Comparison of ENCODE assay signal across 8 cellular contexts in the genomic region with DNA sequence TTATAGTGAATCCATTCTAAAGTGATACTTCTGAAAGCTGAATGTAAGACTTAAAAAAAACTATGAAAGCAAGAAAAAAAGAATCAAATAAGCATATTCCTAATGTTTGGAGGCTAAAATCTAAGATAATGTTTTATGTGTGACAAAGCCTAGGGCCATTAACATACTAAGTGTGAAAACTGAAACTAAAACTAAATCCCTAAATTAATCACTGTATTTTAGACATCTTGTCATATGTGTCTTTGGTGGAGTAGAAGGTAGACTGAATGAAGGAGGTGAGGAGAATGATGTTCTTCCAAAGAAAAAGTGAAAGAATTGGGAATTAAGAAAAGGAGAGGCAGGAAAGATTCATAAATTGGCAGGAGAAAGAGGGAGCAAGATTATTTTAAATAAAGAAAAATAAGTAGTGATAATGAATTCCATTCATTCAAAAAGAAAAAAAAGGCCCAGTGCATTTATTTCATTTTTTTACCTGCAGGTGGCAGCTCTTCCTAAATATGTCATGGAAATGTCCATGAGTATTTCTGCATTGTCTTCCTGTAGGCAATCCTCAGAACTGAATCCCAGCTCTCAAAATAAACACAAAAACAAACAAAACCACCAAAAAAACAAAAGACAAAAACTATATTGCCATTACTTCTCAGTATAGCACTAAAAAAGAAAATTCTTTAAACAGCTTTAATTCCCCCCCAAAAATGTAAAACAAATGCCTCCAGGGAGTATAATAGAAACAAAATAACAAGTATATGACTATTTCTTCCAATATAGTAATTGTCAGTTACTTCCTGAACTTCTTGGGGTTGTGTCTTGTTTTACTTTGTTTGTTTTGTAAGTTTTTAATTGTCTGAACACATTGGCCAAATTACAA. TPM values are rescaled to one million over a fixed set of nuclear protein-coding genes. Genes with fewer than 3 reads are reported as not detected.
DNase-seq lines count a peak whose midpoint lies in the region; ATAC-seq and FAIRE-seq lines count a peak whose summit lies in the region.

No MANE protein-coding gene starts in this region.

- no peak overlapping the region for H3K4me3 Mint-ChIP-seq in T-helper 2 cell treated with Interferon-gamma antibody and Interleukin-4, amounts not matched to agents 5 μg/mL and 100 μg/mL, for 36 hours

- peaks cover 5% of the 10 kb centered on the region for H3K27me3 Mint-ChIP-seq in T-helper 2 cell treated with Interferon-gamma antibody and Interleukin-4, amounts not matched to agents 5 μg/mL and 100 μg/mL, for 36 hours (ENCODE audit: low read depth)

- peak; percentile 98 for FAIRE-seq in islet of Langerhans (lab: Jason Lieb, UNC)

- no peaks in the 10 kb centered on the region for H3K36me3 Mint-ChIP-seq in T-helper 2 cell treated with Interferon-gamma antibody and Interleukin-4, amounts not matched to agents 5 μg/mL and 100 μg/mL, for 36 hours (ENCODE audit: low read depth)

- peak; percentile 67 for ATAC-seq in HG03432 (IDR thresholded peaks at IDR 0.05; ENCODE audit: unreplicated experiment)
- ATAC-seq in HG03457 (IDR thresholded peaks at IDR 0.05; ENCODE audit: unreplicated experiment): no peak

- DNase-seq in NCI-H1417 (lab: John Stamatoyannopoulos, UW): peak; percentile 10 to 58 (median 19)
- no peak for DNase-seq in NCI-H1417 treated with DMSO at 0.1 percent for 48 hours (lab: John Stamatoyannopoulos, UW)
- DNase-seq in T-helper 2 cell treated with Interferon-gamma antibody and Interleukin-4, amounts not matched to agents 5 μg/mL and 100 μg/mL, for 36 hours (ENCODE audit: low spot score): no peak
- DNase-seq in posterior vena cava (ENCODE audit: low spot score): no peak
- no peak for DNase-seq in occipital lobe (lab: John Stamatoyannopoulos, UW)

- peaks cover 8% of the 10 kb centered on the region for H3K4me1 Mint-ChIP-seq in T-helper 2 cell treated with Interferon-gamma antibody and Interleukin-4, amounts not matched to agents 5 μg/mL and 100 μg/mL, for 36 hours (ENCODE audit: low read depth)

- intact Hi-C loops in posterior vena cava (cut with DNase I): no loop called here

- no peaks in the 10 kb centered on the region for H3K9me3 Mint-ChIP-seq in T-helper 2 cell treated with Interferon-gamma antibody and Interleukin-4, amounts not matched to agents 5 μg/mL and 100 μg/mL, for 36 hours

- H3K27ac Mint-ChIP-seq in T-helper 2 cell treated with Interferon-gamma antibody and Interleukin-4, amounts not matched to agents 5 μg/mL and 100 μg/mL, for 36 hours: peak overlapping the region; percentile 33

RNA-seq across cellular contexts. Expression of a gene that starts 17.0 kb away (rescaled TPM):
- total RNA-seq in posterior vena cava: 10 to 100 TPM; 13.5 to 21.2 TPM
- total RNA-seq in occipital lobe: 127 TPM

Comparison
In these comparisons a context has a peak if more than half of its experiments do, and no peak if none do; other contexts are left out.
1. DNase-seq: peak in NCI-H1417 (3 of 3); none in NCI-H1417 treated with DMSO at 0.1 percent for 48 hours (single experiment), T-helper 2 cell treated with Interferon-gamma antibody and Interleukin-4, amounts not matched to agents 5 μg/mL and 100 μg/mL, for 36 hours (single experiment), posterior vena cava (single experiment) and occipital lobe (single experiment).